29 cellular contexts compared by ENCODE assay signal in genomic region chr5:30650311-30650710, GRCh38.
DNase-seq lines count a peak whose midpoint lies in the region; ATAC-seq and TF ChIP-seq lines count a peak whose summit lies in the region.
"Had no signal": no experiment of that assay in that cellular context is flagged by ENCODE, and none has a peak within 500 bp of the region (broad histone marks: within the 10 kb centered on the region; RNA-seq: fewer than 3 reads in every experiment).

No MANE protein-coding gene starts in this region.

- no peaks in the 10 kb centered on the region for H3K27me3 Mint-ChIP-seq in endothelial cell (ENCODE audit: unreplicated experiment)
- H3K27me3 Mint-ChIP-seq: activated CD8-positive, alpha-beta T cell treated with anti-CD3 and anti-CD28 coated beads for 36 hours; activated T-helper 17 cell treated with anti-CD3 and anti-CD28 coated beads, Interleukin-2, amount 50 U/mL, for 72 hours; natural killer cell treated with Interleukin-12 subunit alpha and Interleukin-12 subunit beta and Interleukin-15 and Interleukin-18, amount 100 ng/mL, for 72 hours had no signal

- H3K9me2 ChIP-seq in SK-N-SH, result no peaks in the 10 kb centered on the region
- H3K9me2 ChIP-seq in OCI-LY1 (ENCODE audit: low read depth, low read length), result no peaks in the 10 kb centered on the region

- no peak overlapping the region for H3K4me2 ChIP-seq in SK-N-SH
- no peak overlapping the region for H3K4me2 ChIP-seq in OCI-LY1 (ENCODE audit: low read length)
- H3K4me2 ChIP-seq: BLaER1 treated with 17β-estradiol and CSF1 and Interleukin-3, amounts not matched to agents 10 nM and 100 nM had no signal

- no peaks in the 10 kb centered on the region for H3K27me3 ChIP-seq in SK-N-SH (ENCODE audit: insufficient read depth)
- H3K27me3 ChIP-seq in OCI-LY1 (ENCODE audit: insufficient read depth, low read length), result no peaks in the 10 kb centered on the region
- no peaks in the 10 kb centered on the region for H3K27me3 ChIP-seq in left lung
- H3K27me3 ChIP-seq: BLaER1 treated with 17β-estradiol and CSF1 and Interleukin-3, amounts not matched to agents 10 nM and 100 nM; colonic mucosa; sigmoid colon; SJSA1 had no signal

- H3K9me3 ChIP-seq in SK-N-SH (0 out of 2 replicates have a peak, but pooled peaks cover 3% of the 10 kb centered on the region), OCI-LY1 (ENCODE audit: low read length) (no peaks in the 10 kb centered on the region), left lung (peaks cover 0 to 7% of the 10 kb centered on the region in 2 donors)
- H3K9me3 ChIP-seq: BLaER1 treated with 17β-estradiol and CSF1 and Interleukin-3, amounts not matched to agents 10 nM and 100 nM; colonic mucosa; mucosa of descending colon; sigmoid colon; SJSA1 had no signal

- H3K36me3 ChIP-seq in SK-N-SH (replicated peaks in 1 of 2; ENCODE audit: control insufficient read depth in 1 of 2, insufficient read depth in 2 of 2, low read length in 1 of 2) (no peaks in the 10 kb centered on the region), OCI-LY1 (ENCODE audit: insufficient read depth, low read length) (no peaks in the 10 kb centered on the region), left lung (no peaks in the 10 kb centered on the region)
- H3K36me3 ChIP-seq: BLaER1 treated with 17β-estradiol and CSF1 and Interleukin-3, amounts not matched to agents 10 nM and 100 nM; colonic mucosa; sigmoid colon; SJSA1 had no signal

- DNase-seq in SK-N-SH, result no peak
- no peak for DNase-seq in endothelial cell (ENCODE audit: low spot score)
- no peak for DNase-seq in retinal pigment epithelial cell (ENCODE audit: low read depth)
- no peak for DNase-seq in left lung
- no peak for DNase-seq in omental fat pad (ENCODE audit: low spot score)
- DNase-seq: activated CD4-positive, alpha-beta T cell treated with anti-CD3 and anti-CD28 coated beads for 1 hour; activated CD8-positive, alpha-beta T cell treated with anti-CD3 and anti-CD28 coated beads for 36 hours; anterior cingulate cortex; colonic mucosa; effector CD8-positive, alpha-beta T cell; erythroblast; kidney; mucosa of descending colon; NCI-H2171; NCI-H510A; sigmoid colon; stimulated activated CD4-positive, alpha-beta T cell treated with anti-CD3 and anti-CD28 coated beads, Interleukin-4, amount 100 ng/mL, for 24 hours; trophoblast cell had no signal

- H3K36me3 Mint-ChIP-seq in endothelial cell (ENCODE audit: low read depth, unreplicated experiment), result no peaks in the 10 kb centered on the region
- H3K36me3 Mint-ChIP-seq: activated naive CD4-positive, alpha-beta T cell treated with anti-CD3 and anti-CD28 coated beads, Interleukin-2, amount 50 U/mL, for 72 hours; natural killer cell treated with Interleukin-12 subunit alpha and Interleukin-12 subunit beta and Interleukin-15 and Interleukin-18, amount 100 ng/mL, for 72 hours; stimulated activated effector memory CD8-positive, alpha-beta T cell treated with anti-CD3 and anti-CD28 coated beads, Interleukin-12 subunit alpha, Interleukin-12 subunit beta, amount 100 ng/mL, for 72 hours had no signal

- no peak overlapping the region for H2AFZ ChIP-seq in SK-N-SH (ENCODE audit: low read depth)
- no peak overlapping the region for H2AFZ ChIP-seq in OCI-LY1 (ENCODE audit: low read length)

- H3K27ac ChIP-seq in SK-N-SH (ENCODE audit: low read depth in 2 of 2, low read length in 1 of 2) (no peak overlapping the region), OCI-LY1 (ENCODE audit: low read depth, low read length, poor library complexity, severe bottlenecking) (no peak overlapping the region), left lung (no peak overlapping the region)
- H3K27ac ChIP-seq: BLaER1 treated with 17β-estradiol and CSF1 and Interleukin-3, amounts not matched to agents 10 nM and 100 nM; colonic mucosa; sigmoid colon; SJSA1 had no signal

- ATAC-seq in SK-N-SH treated with all-trans-retinoic acid at 6 μM for 48 hours (no peak), left lung (no peak), omental fat pad (ENCODE audit: low FRiP score) (no peak), GM19397 (IDR thresholded peaks at IDR 0.05; ENCODE audit: unreplicated experiment) (no peak)
- ATAC-seq: activated CD8-positive, alpha-beta T cell treated with anti-CD3 and anti-CD28 coated beads for 36 hours; activated naive CD4-positive, alpha-beta T cell treated with anti-CD3 and anti-CD28 coated beads, Interleukin-2, amount 50 U/mL, for 72 hours; activated T-helper 17 cell treated with anti-CD3 and anti-CD28 coated beads, Interleukin-2, amount 50 U/mL, for 72 hours; K562; mucosa of descending colon; natural killer cell treated with Interleukin-12 subunit alpha and Interleukin-12 subunit beta and Interleukin-15 and Interleukin-18, amount 100 ng/mL, for 72 hours; stimulated activated effector memory CD8-positive, alpha-beta T cell treated with anti-CD3 and anti-CD28 coated beads, Interleukin-12 subunit alpha, Interleukin-12 subunit beta, amount 100 ng/mL, for 72 hours had no signal

- H3K4me1 ChIP-seq in SK-N-SH (ENCODE audit: control insufficient read depth in 1 of 2, insufficient read depth in 2 of 2, low read depth in 1 of 2, low read length in 1 of 2) (no peaks in the 10 kb centered on the region), OCI-LY1 (ENCODE audit: insufficient read depth, low read length, severe bottlenecking) (no peaks in the 10 kb centered on the region), left lung (no peaks in the 10 kb centered on the region)
- H3K4me1 ChIP-seq: colonic mucosa, sigmoid colon, SJSA1 had no signal

- CTCF ChIA-PET in SK-N-SH (lab: Yijun Ruan, JAX), result no interaction called here

- H3K4me3 ChIP-seq in SK-N-SH (ENCODE audit: low read depth in 2 of 2, low read length in 1 of 2), result no peak overlapping the region
- H3K4me3 ChIP-seq in OCI-LY1 (ENCODE audit: low read depth, low read length, poor library complexity, severe bottlenecking), result no peak overlapping the region
- no peak overlapping the region for H3K4me3 ChIP-seq in retinal pigment epithelial cell (ENCODE audit: low read length)
- no peak overlapping the region for H3K4me3 ChIP-seq in left lung
- H3K4me3 ChIP-seq: BLaER1 treated with 17β-estradiol and CSF1 and Interleukin-3, amounts not matched to agents 10 nM and 100 nM; colonic mucosa; K562; mucosa of descending colon; sigmoid colon; SJSA1 had no signal

- no peak overlapping the region for H3K9ac ChIP-seq in SK-N-SH
- no peak overlapping the region for H3K9ac ChIP-seq in OCI-LY1 (ENCODE audit: low read length)
- H3K9ac ChIP-seq: BLaER1 treated with 17β-estradiol and CSF1 and Interleukin-3, amounts not matched to agents 10 nM and 100 nM had no signal

- no peaks in the 10 kb centered on the region for H3K4me1 Mint-ChIP-seq in endothelial cell (ENCODE audit: unreplicated experiment)
- H3K4me1 Mint-ChIP-seq: activated T-helper 17 cell treated with anti-CD3 and anti-CD28 coated beads, Interleukin-2, amount 50 U/mL, for 72 hours; stimulated activated effector memory CD8-positive, alpha-beta T cell treated with anti-CD3 and anti-CD28 coated beads, Interleukin-12 subunit alpha, Interleukin-12 subunit beta, amount 100 ng/mL, for 72 hours had no signal

- TF ChIP-seq RAD21 in SK-N-SH (IDR thresholded peaks at IDR 0.05; ENCODE audit: low read length), result no peak

- H4K20me1 ChIP-seq in SK-N-SH (ENCODE audit: insufficient read depth) (no peaks in the 10 kb centered on the region), OCI-LY1 (ENCODE audit: insufficient read depth, low read length) (no peaks in the 10 kb centered on the region)
- H4K20me1 ChIP-seq: BLaER1 treated with 17β-estradiol and CSF1 and Interleukin-3, amounts not matched to agents 10 nM and 100 nM had no signal

- no peak overlapping the region for H3K27ac Mint-ChIP-seq in endothelial cell (ENCODE audit: unreplicated experiment)
- H3K27ac Mint-ChIP-seq: activated CD8-positive, alpha-beta T cell treated with anti-CD3 and anti-CD28 coated beads for 36 hours; activated naive CD4-positive, alpha-beta T cell treated with anti-CD3 and anti-CD28 coated beads, Interleukin-2, amount 50 U/mL, for 72 hours; activated T-helper 17 cell treated with anti-CD3 and anti-CD28 coated beads, Interleukin-2, amount 50 U/mL, for 72 hours; natural killer cell treated with Interleukin-12 subunit alpha and Interleukin-12 subunit beta and Interleukin-15 and Interleukin-18, amount 100 ng/mL, for 72 hours; stimulated activated effector memory CD8-positive, alpha-beta T cell treated with anti-CD3 and anti-CD28 coated beads, Interleukin-12 subunit alpha, Interleukin-12 subunit beta, amount 100 ng/mL, for 72 hours; T-helper 1 cell treated with Interleukin-12 subunit alpha and Interleukin-12 subunit beta and Interleukin-4 antibody, amounts not matched to agents 30 μg/mL and 1 μg/mL, for 36 hours had no signal

- no peaks in the 10 kb centered on the region for H3K9me3 Mint-ChIP-seq in endothelial cell (ENCODE audit: unreplicated experiment)

- no peak for TF ChIP-seq EP300 in SK-N-SH (IDR thresholded peaks at IDR 0.05; ENCODE audit: borderline replicate concordance in 1 of 2, low read depth in 1 of 2, low read length in 1 of 2)

- TF ChIP-seq CTCF in SK-N-SH (IDR thresholded peaks at IDR 0.05) (peak; percentile 30; the same call in 1 of the 2 replicates), OCI-LY1 (IDR thresholded peaks at IDR 0.05; ENCODE audit: low read length) (peak; percentile 10; the same call in 1 of the 2 replicates), endothelial cell (IDR thresholded peaks at IDR 0.05; ENCODE audit: unreplicated experiment) (peak; percentile 13), retinal pigment epithelial cell (conservative IDR thresholded peaks at IDR 0.05; ENCODE audit: low read depth, low read length) (peak; percentile 10), left lung (IDR thresholded peaks at IDR 0.05) (no peak), omental fat pad (IDR thresholded peaks at IDR 0.05) (no peak)

- no peaks in the 10 kb centered on the region for H3K79me2 ChIP-seq in SK-N-SH (ENCODE audit: insufficient read depth)
- H3K79me2 ChIP-seq in OCI-LY1 (ENCODE audit: insufficient read depth, low read length), result no peaks in the 10 kb centered on the region

- intact Hi-C loops in left lung (cut with DNase I), result no loop called here

- no peak overlapping the region for H3K4me3 Mint-ChIP-seq in endothelial cell (ENCODE audit: unreplicated experiment)
- H3K4me3 Mint-ChIP-seq: activated CD8-positive, alpha-beta T cell treated with anti-CD3 and anti-CD28 coated beads for 36 hours; activated T-helper 17 cell treated with anti-CD3 and anti-CD28 coated beads, Interleukin-2, amount 50 U/mL, for 72 hours; natural killer cell treated with Interleukin-12 subunit alpha and Interleukin-12 subunit beta and Interleukin-15 and Interleukin-18, amount 100 ng/mL, for 72 hours; stimulated activated effector memory CD8-positive, alpha-beta T cell treated with anti-CD3 and anti-CD28 coated beads, Interleukin-12 subunit alpha, Interleukin-12 subunit beta, amount 100 ng/mL, for 72 hours; T-helper 1 cell treated with Interleukin-12 subunit alpha and Interleukin-12 subunit beta and Interleukin-4 antibody, amounts not matched to agents 30 μg/mL and 1 μg/mL, for 36 hours had no signal

- POLR2A ChIA-PET in SK-N-SH (lab: Yijun Ruan, JAX), result no interaction called here

- H3F3A ChIP-seq in SK-N-SH (replicated peaks; ENCODE audit: insufficient read depth), result no peaks in the 10 kb centered on the region
- H3F3A ChIP-seq in OCI-LY1 (ENCODE audit: insufficient read depth, low read length), result no peaks in the 10 kb centered on the region

TF ChIP-seq in SK-N-SH, 30 proteins besides CTCF, POLR2A, EP300 and RAD21 (continues in another document):
- TF ChIP-seq SIN3A (IDR thresholded peaks at IDR 0.05; ENCODE audit: borderline replicate concordance, low read depth, low read length), result no peak

Comparison
In these comparisons a context has a peak if more than half of its experiments do, and no peak if none do; other contexts are left out.
1. CTCF ChIP-seq: peak in SK-N-SH (single experiment), OCI-LY1 (single experiment), endothelial cell (single experiment) and retinal pigment epithelial cell (single experiment); none in left lung (0 of 2) and omental fat pad (0 of 3).